Comparison of ENCODE assay signal across 7 cellular contexts in genomic region chr18:46155652-46156051, GRCh38. TPM values are rescaled to one million over a fixed set of nuclear protein-coding genes. Genes with fewer than 3 reads are reported as not detected.
DNase-seq lines count a peak whose midpoint lies in the region; ATAC-seq, FAIRE-seq and TF ChIP-seq lines count a peak whose summit lies in the region.

No MANE protein-coding gene starts in this region.

- H3K27me3 Mint-ChIP-seq in activated CD4-positive, alpha-beta memory T cell treated with anti-CD3 and anti-CD28 coated beads, Interleukin-2, amount 10 ng/mL, durations not matched to agents 7 days and 5 days: peaks cover 6% of the 10 kb centered on the region
- H3K27me3 Mint-ChIP-seq in stimulated activated naive CD8-positive, alpha-beta T cell treated with anti-CD3 and anti-CD28 coated beads, Interleukin-15, Interleukin-2, amounts not matched to agents 100 ng/mL and 50 ng/mL, for 24 hours: no peaks in the 10 kb centered on the region

- H3K9me3 Mint-ChIP-seq in activated CD4-positive, alpha-beta memory T cell treated with anti-CD3 and anti-CD28 coated beads, Interleukin-2, amount 10 ng/mL, durations not matched to agents 7 days and 5 days: peaks cover 5% of the 10 kb centered on the region
- no peaks in the 10 kb centered on the region for H3K9me3 Mint-ChIP-seq in stimulated activated naive CD8-positive, alpha-beta T cell treated with anti-CD3 and anti-CD28 coated beads, Interleukin-15, Interleukin-2, amounts not matched to agents 100 ng/mL and 50 ng/mL, for 24 hours

- POLR2A ChIA-PET in activated CD4-positive, alpha-beta memory T cell treated with anti-CD3 and anti-CD28 coated beads, Interleukin-2, amount 10 ng/mL, durations not matched to agents 7 days and 5 days (lab: Charles Lee): interaction anchor here (0.6 to 9.7 kb wide), 13 partner anchors 9 to 189 kb away, joined by 3 to 128 read pairs (median 4); partner anchors contain the start of gene ATP5F1A

- H3K4me1 Mint-ChIP-seq in activated CD4-positive, alpha-beta memory T cell treated with anti-CD3 and anti-CD28 coated beads, Interleukin-2, amount 10 ng/mL, durations not matched to agents 7 days and 5 days: peaks cover 71% of the 10 kb centered on the region
- peaks cover 69% of the 10 kb centered on the region for H3K4me1 Mint-ChIP-seq in stimulated activated naive CD8-positive, alpha-beta T cell treated with anti-CD3 and anti-CD28 coated beads, Interleukin-15, Interleukin-2, amounts not matched to agents 100 ng/mL and 50 ng/mL, for 24 hours (ENCODE audit: low read depth)

- peak; percentile 72 for ATAC-seq in foreskin keratinocyte
- ATAC-seq in HG02884 (IDR thresholded peaks at IDR 0.05; ENCODE audit: unreplicated experiment): no peak

- H3K27me3 ChIP-seq in foreskin keratinocyte: no peaks in the 10 kb centered on the region

- DNase-seq in HTR-8/SVneo (ENCODE audit: insufficient read length, low spot score) (peak; percentile 49), foreskin keratinocyte (peak; percentile 87 to 94), NCI-H345 treated with DMSO at 0.1 percent for 48 hours (lab: John Stamatoyannopoulos, UW; ENCODE audit: unreplicated experiment) (no peak), NCI-H128 (lab: John Stamatoyannopoulos, UW; ENCODE audit: unreplicated experiment) (no peak)
- DNase-seq in activated CD4-positive, alpha-beta memory T cell treated with anti-CD3 and anti-CD28 coated beads, Interleukin-2, amount 10 ng/mL, durations not matched to agents 7 days and 5 days: peak; percentile 74

- peaks cover 47% of the 10 kb centered on the region for H3K4me1 ChIP-seq in foreskin keratinocyte

- peak overlapping the region; percentile 49 for H3K4me3 Mint-ChIP-seq in activated CD4-positive, alpha-beta memory T cell treated with anti-CD3 and anti-CD28 coated beads, Interleukin-2, amount 10 ng/mL, durations not matched to agents 7 days and 5 days
- H3K4me3 Mint-ChIP-seq in stimulated activated naive CD8-positive, alpha-beta T cell treated with anti-CD3 and anti-CD28 coated beads, Interleukin-15, Interleukin-2, amounts not matched to agents 100 ng/mL and 50 ng/mL, for 24 hours: peak overlapping the region; percentile 36

- no peak for TF ChIP-seq CTCF in foreskin keratinocyte (conservative IDR thresholded peaks at IDR 0.05)

- H3K27ac ChIP-seq in foreskin keratinocyte: peak overlapping the region; percentile 39

- peaks cover 32% of the 10 kb centered on the region for H3K36me3 Mint-ChIP-seq in activated CD4-positive, alpha-beta memory T cell treated with anti-CD3 and anti-CD28 coated beads, Interleukin-2, amount 10 ng/mL, durations not matched to agents 7 days and 5 days (ENCODE audit: low read depth)
- no peaks in the 10 kb centered on the region for H3K36me3 Mint-ChIP-seq in stimulated activated naive CD8-positive, alpha-beta T cell treated with anti-CD3 and anti-CD28 coated beads, Interleukin-15, Interleukin-2, amounts not matched to agents 100 ng/mL and 50 ng/mL, for 24 hours (ENCODE audit: low read depth)

- peak overlapping the region; percentile 98 for H3K27ac Mint-ChIP-seq in activated CD4-positive, alpha-beta memory T cell treated with anti-CD3 and anti-CD28 coated beads, Interleukin-2, amount 10 ng/mL, durations not matched to agents 7 days and 5 days
- H3K27ac Mint-ChIP-seq in stimulated activated naive CD8-positive, alpha-beta T cell treated with anti-CD3 and anti-CD28 coated beads, Interleukin-15, Interleukin-2, amounts not matched to agents 100 ng/mL and 50 ng/mL, for 24 hours: peak overlapping the region; percentile 92

- FAIRE-seq in HTR-8/SVneo (lab: Jason Lieb, UNC): no peak

- CTCF ChIA-PET in activated CD4-positive, alpha-beta memory T cell treated with anti-CD3 and anti-CD28 coated beads, Interleukin-2, amount 10 ng/mL, durations not matched to agents 7 days and 5 days (lab: Charles Lee): interaction anchor here (1.0 to 10.1 kb wide), 3 partner anchors 19 to 502 kb away, joined by 3 to 160 read pairs (median 6); a partner anchor contains a TSS

RNA-seq across cellular contexts. Expression of gene HAUS1, which starts 51.5 kb away (rescaled TPM):
- total RNA-seq in activated CD4-positive, alpha-beta memory T cell treated with anti-CD3 and anti-CD28 coated beads, Interleukin-2, amount 10 ng/mL, durations not matched to agents 7 days and 5 days: 10 to 100 TPM; 59.2 to 63.2 TPM
- total RNA-seq in foreskin keratinocyte: 51.6 and 52.3 TPM in 2 replicates
- 54.8 and 58.7 TPM in 2 replicates for polyA plus RNA-seq in foreskin keratinocyte

RNA-seq across cellular contexts. Expression of gene ATP5F1A, which starts 57.6 kb away (rescaled TPM):
- 100 to 1,000 TPM; 282 to 287 TPM for total RNA-seq in activated CD4-positive, alpha-beta memory T cell treated with anti-CD3 and anti-CD28 coated beads, Interleukin-2, amount 10 ng/mL, durations not matched to agents 7 days and 5 days
- 465 and 470 TPM in 2 replicates for total RNA-seq in foreskin keratinocyte
- 350 and 392 TPM in 2 replicates for polyA plus RNA-seq in foreskin keratinocyte

Comparison
In these comparisons a context has a peak if more than half of its experiments do, and no peak if none do; other contexts are left out.
1. DNase-seq: peak in HTR-8/SVneo (single experiment), activated CD4-positive, alpha-beta memory T cell treated with anti-CD3 and anti-CD28 coated beads, Interleukin-2, amount 10 ng/mL, durations not matched to agents 7 days and 5 days (single experiment) and foreskin keratinocyte (2 of 2); none in NCI-H345 treated with DMSO at 0.1 percent for 48 hours (single experiment) and NCI-H128 (single experiment).